Comparison of ENCODE assay signal across 20 cellular contexts in genomic region chr13:44803390-44803789, GRCh38.
DNase-seq lines count a peak whose midpoint lies in the region; ATAC-seq and TF ChIP-seq lines count a peak whose summit lies in the region.
"Had no signal": no experiment of that assay in that cellular context is flagged by ENCODE, and none has a peak within 500 bp of the region (broad histone marks: within the 10 kb centered on the region; RNA-seq: fewer than 3 reads in every experiment).

No MANE protein-coding gene starts in this region.

- no peaks in the 10 kb centered on the region for H3K27me3 ChIP-seq in heart right ventricle
- H3K27me3 ChIP-seq: BLaER1 treated with 17β-estradiol and CSF1 and Interleukin-3, amounts not matched to agents 10 nM and 100 nM had no signal

- no peaks in the 10 kb centered on the region for H3K36me3 Mint-ChIP-seq in neural crest cell (ENCODE audit: low read depth)
- H3K36me3 Mint-ChIP-seq: CD8-positive, alpha-beta T cell had no signal

- no peaks in the 10 kb centered on the region for H3K36me3 ChIP-seq in heart right ventricle
- H3K36me3 ChIP-seq: BLaER1 treated with 17β-estradiol and CSF1 and Interleukin-3, amounts not matched to agents 10 nM and 100 nM had no signal

- DNase-seq in heart right ventricle (no peak), Right ventricle myocardium superior (no peak), left ventricle myocardium superior (no peak), Right ventricle myocardium inferior (ENCODE audit: missing footprints) (no peak), dermis blood vessel endothelial cell (peak; percentile 33), neural crest cell (ENCODE audit: low read depth, low spot score) (no peak)
- DNase-seq: AML-193; Caco-2; Calu3; CD4-positive, alpha-beta T cell; CD8-positive, alpha-beta T cell; DMS79 treated with DMSO at 0.1 percent for 48 hours; GF-D8 had no signal

- intact Hi-C loops in heart right ventricle (cut with DNase I) = no loop called here
- intact Hi-C loops in Right ventricle myocardium superior (cut with DNase I) = no loop called here
- intact Hi-C loops in left ventricle myocardium superior (cut with micrococcal nuclease) = no loop called here
- intact Hi-C loops in Right ventricle myocardium inferior (cut with DNase I) = loop anchor here (10.0 kb wide), 1 partner anchor 111 kb away; no protein-coding TSS in a partner anchor

- H3K27ac ChIP-seq in heart right ventricle = peak overlapping the region in 2 of 10 donors; percentile 15 to 21
- H3K27ac ChIP-seq: 22Rv1; BLaER1 treated with 17β-estradiol and CSF1 and Interleukin-3, amounts not matched to agents 10 nM and 100 nM; C4-2B had no signal

- H3K4me3 Mint-ChIP-seq in neural crest cell = no peak overlapping the region
- H3K4me3 Mint-ChIP-seq: B cell; CD4-positive, alpha-beta T cell; CD8-positive, alpha-beta T cell had no signal

- H3K27ac Mint-ChIP-seq in neural crest cell (ENCODE audit: unreplicated experiment) = peak overlapping the region; percentile 74
- H3K27ac Mint-ChIP-seq: B cell; CD4-positive, alpha-beta T cell; CD8-positive, alpha-beta T cell had no signal

- peaks cover 3% of the 10 kb centered on the region for H3K9me3 Mint-ChIP-seq in neural crest cell
- H3K9me3 Mint-ChIP-seq: CD4-positive, alpha-beta T cell; CD8-positive, alpha-beta T cell had no signal

- peak in 5 of 8 donors; percentile 28 to 61 (median 55) for ATAC-seq in heart right ventricle
- ATAC-seq in Right ventricle myocardium superior (ENCODE audit: poor library complexity) = no peak
- ATAC-seq in left ventricle myocardium superior = peak; percentile 30
- ATAC-seq in Right ventricle myocardium inferior = no peak
- no peak for ATAC-seq in GM19455 (IDR thresholded peaks at IDR 0.05; ENCODE audit: unreplicated experiment)
- no peak for ATAC-seq in GM21390 (IDR thresholded peaks at IDR 0.05; ENCODE audit: unreplicated experiment)
- ATAC-seq: A549; CD8-positive, alpha-beta T cell had no signal

- no peaks in the 10 kb centered on the region for H3K27me3 Mint-ChIP-seq in neural crest cell (ENCODE audit: low read depth)
- H3K27me3 Mint-ChIP-seq: B cell; CD4-positive, alpha-beta T cell had no signal

- no peak overlapping the region for H3K4me3 ChIP-seq in heart right ventricle
- H3K4me3 ChIP-seq: A549; BLaER1 treated with 17β-estradiol and CSF1 and Interleukin-3, amounts not matched to agents 10 nM and 100 nM had no signal

- H3K9me3 ChIP-seq in heart right ventricle = no peaks in the 10 kb centered on the region
- H3K9me3 ChIP-seq: A549; BLaER1 treated with 17β-estradiol and CSF1 and Interleukin-3, amounts not matched to agents 10 nM and 100 nM; Caco-2 had no signal

- H3K4me1 Mint-ChIP-seq in neural crest cell = no peaks in the 10 kb centered on the region
- H3K4me1 Mint-ChIP-seq: B cell had no signal

- TF ChIP-seq CTCF in heart right ventricle (IDR thresholded peaks at IDR 0.05) (no peak), neural crest cell (conservative IDR thresholded peaks at IDR 0.05) (no peak)

- WGBS in heart right ventricle, 2 donors = 71 to 72% methylated on average over 4 of the region's 4 CpGs

- H3K4me1 ChIP-seq in heart right ventricle = peaks cover 0 to 25% (median 6%) of the 10 kb centered on the region in 9 donors
- H3K4me1 ChIP-seq: Caco-2 had no signal

Comparison
In these comparisons a context has a peak if more than half of its experiments do, and no peak if none do; other contexts are left out.
1. ATAC-seq: peak in heart right ventricle (5 of 8) and left ventricle myocardium superior (single experiment); none in Right ventricle myocardium superior (single experiment), Right ventricle myocardium inferior (single experiment), GM19455 (single experiment) and GM21390 (single experiment).